In the genomic region with DNA sequence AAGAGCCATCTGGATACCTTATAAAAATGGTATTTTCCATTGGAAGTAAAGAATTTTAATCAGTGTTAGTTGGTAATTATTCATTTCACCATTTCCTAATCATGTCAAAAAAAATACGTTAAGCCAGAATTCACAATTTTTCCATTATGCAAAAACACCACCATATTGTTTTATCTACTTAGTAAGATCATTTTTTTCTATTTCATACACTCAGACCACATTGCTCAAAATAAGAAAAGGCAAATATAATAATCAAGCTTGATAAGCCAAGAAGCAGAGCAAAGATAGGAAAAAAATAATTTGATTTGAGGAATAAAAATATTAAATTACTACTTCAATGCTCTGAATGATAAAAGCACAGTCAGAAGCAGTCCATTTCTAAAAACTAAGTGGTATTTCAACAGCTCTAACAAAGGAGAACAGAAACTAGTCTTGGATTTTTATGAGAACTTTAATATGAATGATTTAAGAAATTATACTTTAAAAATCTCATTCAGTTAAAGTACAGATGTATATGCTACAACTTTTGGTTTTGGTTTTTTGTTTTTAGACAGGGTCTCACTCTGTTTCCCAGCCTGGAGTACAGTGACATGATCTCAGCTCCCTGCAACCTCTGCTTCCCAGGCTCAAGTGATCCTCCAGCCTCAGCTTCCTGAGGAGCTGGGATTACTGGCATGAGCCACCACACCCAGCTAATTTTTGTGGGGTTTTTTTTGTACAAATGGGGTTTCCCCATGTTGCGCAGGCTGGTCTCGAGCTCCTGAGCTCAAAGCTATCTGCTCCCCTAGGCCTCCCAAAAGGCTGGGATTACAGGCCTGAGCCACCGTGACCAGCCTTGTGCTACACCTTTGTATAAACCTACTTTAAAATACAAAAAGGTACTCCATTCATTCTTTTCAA, we compare ENCODE assay signal across 10 cellular contexts. TPM values are rescaled to one million over a fixed set of nuclear protein-coding genes. Genes with fewer than 3 reads are reported as not detected.
DNase-seq lines count a peak whose midpoint lies in the region; ATAC-seq and TF ChIP-seq lines count a peak whose summit lies in the region.
"Had no signal": no experiment of that assay in that cellular context is flagged by ENCODE, and none has a peak within 500 bp of the region (broad histone marks: within the 10 kb centered on the region; RNA-seq: fewer than 3 reads in every experiment).

No MANE protein-coding gene starts in this region.

- no peak overlapping the region for H2AFZ ChIP-seq in trophoblast cell (ENCODE audit: insufficient read depth, low read length, poor library complexity)

- H3K4me3 Mint-ChIP-seq in HFFc6 (peak overlapping the region; percentile 63), brain (no peak overlapping the region), glutamatergic neuron (ENCODE audit: unreplicated experiment) (no peak overlapping the region)

- no peaks in the 10 kb centered on the region; the same call in 1 of the 2 replicates for H3K4me1 ChIP-seq in Panc1 (ENCODE audit: control insufficient read depth, insufficient read depth, low read length)
- H3K4me1 ChIP-seq in trophoblast cell (ENCODE audit: control insufficient read depth in 1 of 2, insufficient read depth in 2 of 2, low read length in 2 of 2), result peaks cover 0 to 3% of the 10 kb centered on the region in 2 experiments

- H3K4ac ChIP-seq in trophoblast cell (ENCODE audit: low read depth, low read length), result no peak overlapping the region

- no peak for TF ChIP-seq CTCF in HFFc6 (IDR thresholded peaks at IDR 0.05)
- no peak for TF ChIP-seq CTCF in Panc1 (IDR thresholded peaks at IDR 0.05)
- no peak for TF ChIP-seq CTCF in brain (conservative IDR thresholded peaks at IDR 0.05)
- no peak for TF ChIP-seq CTCF in glutamatergic neuron (IDR thresholded peaks at IDR 0.05; ENCODE audit: partially characterized antibody, unreplicated experiment)

- no CpG with 5 or more reads among the region's 4 CpGs for WGBS in trophoblast cell (ENCODE audit: extremely low coverage, insufficient coverage, insufficient read length)

- POLR2A ChIA-PET in Panc1 (lab: Charles Lee), result no interaction called here

- no peak overlapping the region for H2AK5ac ChIP-seq in trophoblast cell (ENCODE audit: low read length)

- DNase-seq in HFFc6 (peak; percentile 26), Panc1 (ENCODE audit: low read depth, low spot score) (no peak), trophoblast cell (peak; percentile 6 to 24), iPS-NIHi7 (ENCODE audit: extremely low spot score) (no peak), glutamatergic neuron (no peak), cortex of kidney (lab: John Stamatoyannopoulos, UW) (no peak)

- H4K12ac ChIP-seq in trophoblast cell (ENCODE audit: low read depth, low read length), result no peak overlapping the region

- no peak overlapping the region for H2BK12ac ChIP-seq in trophoblast cell (ENCODE audit: low read length)

- no peak overlapping the region for H3K14ac ChIP-seq in trophoblast cell (ENCODE audit: low read length)

- H3K36me3 Mint-ChIP-seq in HFFc6 (ENCODE audit: low read depth) (no peaks in the 10 kb centered on the region), brain (no peaks in the 10 kb centered on the region), glutamatergic neuron (ENCODE audit: unreplicated experiment) (no peaks in the 10 kb centered on the region)

- no peaks in the 10 kb centered on the region for H3K79me2 ChIP-seq in trophoblast cell (ENCODE audit: control insufficient read depth, insufficient read depth, low read length, poor library complexity)

- no peak overlapping the region for H3K18ac ChIP-seq in trophoblast cell (ENCODE audit: low read length)

- no peak overlapping the region for H3K9ac ChIP-seq in trophoblast cell (ENCODE audit: low read length)
- H3K9ac ChIP-seq: KMS-11 had no signal

- H3K4me3 ChIP-seq in Panc1 (ENCODE audit: low read depth in 2 of 2, low read length in 2 of 2) (no peak overlapping the region), trophoblast cell (ENCODE audit: low read depth, low read length) (no peak overlapping the region)

- H3K27me3 Mint-ChIP-seq in HFFc6 (ENCODE audit: insufficient read depth) (no peaks in the 10 kb centered on the region; the same call in 1 of the 2 replicates), brain (no peaks in the 10 kb centered on the region), glutamatergic neuron (ENCODE audit: unreplicated experiment) (no peaks in the 10 kb centered on the region)

- H3K27me3 ChIP-seq in Panc1 (ENCODE audit: control insufficient read depth, insufficient read depth, low read length) (no peaks in the 10 kb centered on the region), trophoblast cell (ENCODE audit: insufficient read depth, low read length) (no peaks in the 10 kb centered on the region)

- CTCF ChIA-PET in Panc1 (lab: Charles Lee), result no interaction called here

- in situ Hi-C loops in Panc1 (cut with HindIII; ENCODE audit: low pct_unique_long_range_greater_than_20kb, low sequenced_read_pairs), result no loop called here

- intact Hi-C loops in Panc1 (cut with micrococcal nuclease; ENCODE audit: unreplicated experiment), result no loop called here

- no peak overlapping the region for H4K8ac ChIP-seq in trophoblast cell (ENCODE audit: low read depth, low read length)

- H3K27ac Mint-ChIP-seq in HFFc6 (peak overlapping the region; percentile 89), brain (peak overlapping the region in 4 of 5 experiments; percentile 26 to 84 (median 59)), glutamatergic neuron (ENCODE audit: unreplicated experiment) (no peak overlapping the region)

- no TSS peak for BruUV-seq in Panc1 (replicated peaks; lab: Mats Ljungman, UMichigan)

- H3K9me3 ChIP-seq in Panc1 (ENCODE audit: control insufficient read depth, insufficient read depth, low read depth, low read length) (no peaks in the 10 kb centered on the region), trophoblast cell (ENCODE audit: insufficient read depth, low read depth, low read length) (no peaks in the 10 kb centered on the region)

- no peak overlapping the region for H2BK120ac ChIP-seq in trophoblast cell (ENCODE audit: insufficient read depth, low read length, poor library complexity)

- peak overlapping the region; percentile 51 for H4K91ac ChIP-seq in trophoblast cell (ENCODE audit: low read depth, low read length)

- H3K36me3 ChIP-seq in Panc1 (ENCODE audit: control insufficient read depth, insufficient read depth, low read length), result no peaks in the 10 kb centered on the region
- no peaks in the 10 kb centered on the region for H3K36me3 ChIP-seq in trophoblast cell (ENCODE audit: control insufficient read depth in 1 of 2, insufficient read depth in 2 of 2, low read length in 2 of 2)

- H3K27ac ChIP-seq in Panc1 (ENCODE audit: low read length), result no peak overlapping the region
- H3K27ac ChIP-seq in trophoblast cell (ENCODE audit: low read depth, low read length), result no peak overlapping the region
- H3K27ac ChIP-seq: KMS-11 had no signal

- H3K4me2 ChIP-seq in trophoblast cell (ENCODE audit: low read length), result no peak overlapping the region
- H3K4me2 ChIP-seq: KMS-11 had no signal

- ATAC-seq in GM18502 (IDR thresholded peaks at IDR 0.05; ENCODE audit: poor library complexity, unreplicated experiment) (peak; percentile 88), Panc1 (peak; percentile 72)

- H3K9me3 Mint-ChIP-seq in HFFc6, result no peaks in the 10 kb centered on the region
- H3K9me3 Mint-ChIP-seq in brain, result no peaks in the 10 kb centered on the region
- no peaks in the 10 kb centered on the region for H3K9me3 Mint-ChIP-seq in glutamatergic neuron (ENCODE audit: unreplicated experiment)

- H2BK5ac ChIP-seq in trophoblast cell (ENCODE audit: low read depth, low read length, poor library complexity), result peak overlapping the region; percentile 90

- H3K23ac ChIP-seq in trophoblast cell (ENCODE audit: low read length), result no peak overlapping the region

- no peaks in the 10 kb centered on the region for H3K79me1 ChIP-seq in trophoblast cell (ENCODE audit: low read length)

- H3K4me1 Mint-ChIP-seq in HFFc6 (ENCODE audit: low read depth) (peaks cover 41% of the 10 kb centered on the region), brain (peaks cover 23% of the 10 kb centered on the region), glutamatergic neuron (ENCODE audit: low read depth, unreplicated experiment) (no peaks in the 10 kb centered on the region)

RNA-seq across cellular contexts. Expression of a gene that starts 46.6 kb away (rescaled TPM):
- 10 to 100 TPM; 13.7 to 42.0 (median 35.5) TPM for total RNA-seq in HFFc6 (2021; fragmentation: NEBNext Ultra II Directional; extraction: Animal tissue kit (Norgen Biotek cat#: 25700))
- total RNA-seq in Panc1 (2021; ENCODE audit: unreplicated experiment), result 0.15 TPM
- not detected for polyA plus RNA-seq in Panc1 (2012; ENCODE audit: insufficient read length)
- 7.2 TPM for polyA plus RNA-seq in brain (ENCODE audit: insufficient read depth, low read depth, low replicate concordance)
- polyA plus RNA-seq in trophoblast cell (2013), result 0.04 and 0.10 TPM in 2 replicates
- 6.3 TPM for total RNA-seq in glutamatergic neuron (ENCODE audit: unreplicated experiment)
- total RNA-seq: lung microvascular endothelial cell had no signal

Comparison
In these comparisons a context has a peak if more than half of its experiments do, and no peak if none do; other contexts are left out.
1. DNase-seq: peak in HFFc6 (single experiment) and trophoblast cell (2 of 2); none in Panc1 (single experiment), iPS-NIHi7 (single experiment), glutamatergic neuron (single experiment) and cortex of kidney (single experiment).